7 cellular contexts compared by ENCODE assay signal in the genomic region with DNA sequence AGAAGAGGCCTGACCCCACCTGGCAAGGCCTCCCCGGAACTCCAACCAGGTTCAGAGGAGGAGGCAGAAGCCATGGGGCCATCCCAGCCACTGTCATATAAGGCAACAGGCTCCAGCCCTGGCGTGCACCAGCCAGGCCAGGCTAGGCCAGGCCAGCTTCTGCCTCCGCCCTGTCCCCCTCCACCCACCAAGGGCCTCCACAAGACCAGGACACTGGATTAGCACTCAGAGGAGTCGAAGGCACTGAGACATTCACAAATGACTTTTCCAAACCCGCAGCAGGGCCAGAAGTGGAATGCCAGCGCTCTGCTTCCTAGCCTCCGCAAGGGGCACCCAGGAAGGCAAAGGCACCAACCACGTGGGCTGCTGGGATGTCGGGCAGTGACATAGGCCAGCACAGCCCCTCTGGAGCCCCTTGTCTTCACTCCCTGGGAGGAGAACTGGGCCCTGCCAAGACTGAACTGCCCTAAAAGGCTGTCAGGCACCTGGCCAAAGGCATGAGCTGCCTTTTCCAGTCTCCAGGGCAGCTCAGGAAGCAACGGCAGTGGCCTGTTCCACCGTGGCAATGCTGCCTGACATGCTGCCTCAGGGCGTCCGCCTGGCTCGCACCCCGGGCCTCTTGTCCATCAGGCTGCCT. TPM values are rescaled to one million over a fixed set of nuclear protein-coding genes. Genes with fewer than 3 reads are reported as not detected.
A peak's percentile ranks its signal among the peaks of the same experiment; 100 is the strongest.
DNase-seq lines count a peak whose midpoint lies in the region; ATAC-seq and TF ChIP-seq lines count a peak whose summit lies in the region.

No MANE protein-coding gene starts in this region.

- H3K9me3 ChIP-seq in Peyer's patch = no peaks in the 10 kb centered on the region
- no peaks in the 10 kb centered on the region for H3K9me3 ChIP-seq in esophagus squamous epithelium
- H3K9me3 ChIP-seq in tibial nerve = no peaks in the 10 kb centered on the region

- TF ChIP-seq POLR2A in Peyer's patch (IDR thresholded peaks at IDR 0.05) = no peak
- no peak for TF ChIP-seq POLR2A in esophagus squamous epithelium (IDR thresholded peaks at IDR 0.05)
- peak; percentile 48 to 57 for TF ChIP-seq POLR2A in tibial nerve (IDR thresholded peaks at IDR 0.05)

- H3K36me3 Mint-ChIP-seq in mesothelial cell of epicardium = no peaks in the 10 kb centered on the region
- H3K36me3 Mint-ChIP-seq in activated CD4-positive, alpha-beta T cell treated with anti-CD3 and anti-CD28 coated beads, Interleukin-2, amount 10 ng/mL, durations not matched to agents 24 days and 14 days (ENCODE audit: low read depth) = no peaks in the 10 kb centered on the region

- H3K27ac Mint-ChIP-seq in mesothelial cell of epicardium = peak overlapping the region; percentile 90
- no peak overlapping the region for H3K27ac Mint-ChIP-seq in activated CD4-positive, alpha-beta T cell treated with anti-CD3 and anti-CD28 coated beads, Interleukin-2, amount 10 ng/mL, durations not matched to agents 24 days and 14 days

- H3K4me1 ChIP-seq in Peyer's patch (peaks cover 0 to 12% (median 0%) of the 10 kb centered on the region in 4 donors), esophagus squamous epithelium (peaks cover 19 to 45% (median 25%) of the 10 kb centered on the region in 3 donors), tibial nerve (peaks cover 0 to 43% (median 25%) of the 10 kb centered on the region in 4 donors)

- H3K27me3 ChIP-seq in Peyer's patch (no peaks in the 10 kb centered on the region), esophagus squamous epithelium (no peaks in the 10 kb centered on the region), tibial nerve (no peaks in the 10 kb centered on the region)

- H3K27me3 Mint-ChIP-seq in mesothelial cell of epicardium (ENCODE audit: low read depth) = no peaks in the 10 kb centered on the region
- H3K27me3 Mint-ChIP-seq in activated CD4-positive, alpha-beta T cell treated with anti-CD3 and anti-CD28 coated beads, Interleukin-2, amount 10 ng/mL, durations not matched to agents 24 days and 14 days = no peaks in the 10 kb centered on the region

- H3K4me3 Mint-ChIP-seq in mesothelial cell of epicardium = no peak overlapping the region
- H3K4me3 Mint-ChIP-seq in activated CD4-positive, alpha-beta T cell treated with anti-CD3 and anti-CD28 coated beads, Interleukin-2, amount 10 ng/mL, durations not matched to agents 24 days and 14 days = no peak overlapping the region

- intact Hi-C loops in esophagus squamous epithelium (cut with DNase I) = no loop called here
- intact Hi-C loops in activated CD4-positive, alpha-beta T cell treated with anti-CD3 and anti-CD28 coated beads, Interleukin-2, amount 10 ng/mL, durations not matched to agents 24 days and 14 days (cut with micrococcal nuclease) = no loop called here

- H3K9me3 Mint-ChIP-seq in mesothelial cell of epicardium = no peaks in the 10 kb centered on the region
- H3K9me3 Mint-ChIP-seq in activated CD4-positive, alpha-beta T cell treated with anti-CD3 and anti-CD28 coated beads, Interleukin-2, amount 10 ng/mL, durations not matched to agents 24 days and 14 days = no peaks in the 10 kb centered on the region

- no peak for ATAC-seq in HG03108 (IDR thresholded peaks at IDR 0.05; ENCODE audit: unreplicated experiment)

- 25 to 40% methylated on average over 1 to 6 of the region's 15 CpGs for WGBS in esophagus squamous epithelium, 2 donors
- 36 to 37% methylated on average over 12 to 13 of the region's 15 CpGs for WGBS in tibial nerve, 2 donors

- TF ChIP-seq EP300 in tibial nerve (IDR thresholded peaks at IDR 0.05) = peak; percentile 63 to 96

- peaks cover 37% of the 10 kb centered on the region for H3K4me1 Mint-ChIP-seq in mesothelial cell of epicardium
- peaks cover 8% of the 10 kb centered on the region for H3K4me1 Mint-ChIP-seq in activated CD4-positive, alpha-beta T cell treated with anti-CD3 and anti-CD28 coated beads, Interleukin-2, amount 10 ng/mL, durations not matched to agents 24 days and 14 days

- H3K27ac ChIP-seq in Peyer's patch (peak overlapping the region; percentile 58 to 85 (median 72)), esophagus squamous epithelium (peak overlapping the region; percentile 71 to 92 (median 87)), tibial nerve (peak overlapping the region; percentile 87 to 97 (median 90))

- H3K36me3 ChIP-seq in Peyer's patch (no peaks in the 10 kb centered on the region), esophagus squamous epithelium (no peaks in the 10 kb centered on the region), tibial nerve (no peaks in the 10 kb centered on the region)

- peak overlapping the region in 1 of 4 donors; percentile 26 for H3K4me3 ChIP-seq in Peyer's patch
- H3K4me3 ChIP-seq in esophagus squamous epithelium = peak overlapping the region in 3 of 4 donors; percentile 25 to 33 (median 25)
- H3K4me3 ChIP-seq in tibial nerve = peak overlapping the region in 3 of 4 donors; percentile 22 to 43 (median 30)

- DNase-seq in Peyer's patch (peak in 2 of 3 donors; percentile 19 to 67), esophagus squamous epithelium (lab: John Stamatoyannopoulos, UW) (no peak), mesothelial cell of epicardium (ENCODE audit: low spot score in 2 of 2, unreplicated experiment in 2 of 2) (peak in 1 of 2 experiments; percentile 56), tibial nerve (ENCODE audit: low spot score in 2 of 2) (peak; percentile 78 to 79), D341Med (ENCODE audit: low spot score) (no peak)
- no peak for DNase-seq in activated CD4-positive, alpha-beta T cell treated with anti-CD3 and anti-CD28 coated beads, Interleukin-2, amount 10 ng/mL, durations not matched to agents 24 days and 14 days

- TF ChIP-seq CTCF in Peyer's patch (IDR thresholded peaks at IDR 0.05) (no peak), esophagus squamous epithelium (IDR thresholded peaks at IDR 0.05) (no peak), mesothelial cell of epicardium (IDR thresholded peaks at IDR 0.05; ENCODE audit: unreplicated experiment) (no peak), tibial nerve (IDR thresholded peaks at IDR 0.05) (peak in 3 of 5 experiments; percentile 12 to 53 (median 49))

RNA-seq across cellular contexts. Expression of a gene that starts 37.6 kb away (rescaled TPM):
- 10 to 100 TPM in 3 of 4 donors, 1 to 10 TPM in 1; 4.2 to 19.0 (median 13.9) TPM for total RNA-seq in Peyer's patch
- 10 to 100 TPM in 2 of 4 donors, 1 to 10 TPM in 2; 7.4 to 23.8 (median 12.8) TPM for total RNA-seq in esophagus squamous epithelium
- 98.6 to 103 TPM (median 102 TPM) in 3 replicates for total RNA-seq in mesothelial cell of epicardium
- total RNA-seq in tibial nerve = 100 to 1,000 TPM; 120 to 181 (median 147) TPM
- total RNA-seq in activated CD4-positive, alpha-beta T cell treated with anti-CD3 and anti-CD28 coated beads, Interleukin-2, amount 10 ng/mL, durations not matched to agents 24 days and 14 days = 23.8 and 26.1 TPM in 2 replicates

RNA-seq across cellular contexts. Expression of a gene that starts 49.7 kb away (rescaled TPM):
- 10 to 100 TPM in 3 of 4 donors, 1 to 10 TPM in 1; 5.8 to 17.3 (median 15.4) TPM for total RNA-seq in Peyer's patch
- total RNA-seq in esophagus squamous epithelium = 10 to 100 TPM in 3 of 4 donors, 1 to 10 TPM in 1; 7.1 to 17.2 (median 14.0) TPM
- total RNA-seq in mesothelial cell of epicardium = 15.9 to 17.6 TPM (median 17.4 TPM) in 3 replicates
- 10 to 100 TPM; 13.8 to 23.7 (median 19.5) TPM for total RNA-seq in tibial nerve
- 37.0 and 44.0 TPM in 2 replicates for total RNA-seq in activated CD4-positive, alpha-beta T cell treated with anti-CD3 and anti-CD28 coated beads, Interleukin-2, amount 10 ng/mL, durations not matched to agents 24 days and 14 days

Comparison
In these comparisons a context has a peak if more than half of its experiments do, and no peak if none do; other contexts are left out.
1. DNase-seq: peak in Peyer's patch (2 of 3) and tibial nerve (2 of 2); none in esophagus squamous epithelium (single experiment), activated CD4-positive, alpha-beta T cell treated with anti-CD3 and anti-CD28 coated beads, Interleukin-2, amount 10 ng/mL, durations not matched to agents 24 days and 14 days (single experiment) and D341Med (single experiment).
2. CTCF ChIP-seq: peak in tibial nerve (3 of 5); none in Peyer's patch (0 of 6), esophagus squamous epithelium (0 of 6) and mesothelial cell of epicardium (single experiment).
3. POLR2A ChIP-seq: peak in tibial nerve (2 of 2); none in Peyer's patch (0 of 2) and esophagus squamous epithelium (0 of 4).
4. Peak in every context shown above with its lines, with median percentiles within 50 percentile points of each other: H3K27ac ChIP-seq.